Comparison of ENCODE assay signal across 1 cellular context in genomic region chr12:57134949-57135348, GRCh38.
TF ChIP-seq lines count a peak whose summit lies in the region.

No MANE protein-coding gene starts in this region.

TF ChIP-seq in H1, 55 proteins besides CTCF, POLR2A, EP300 and RAD21:
- TF ChIP-seq CHD7 (IDR thresholded peaks at IDR 0.05; ENCODE audit: insufficient replicate concordance, low read length) (no peak), EGR1 (IDR thresholded peaks at IDR 0.05; ENCODE audit: borderline replicate concordance, low read depth, low read length) (no peak), TAF1 (IDR thresholded peaks at IDR 0.05; ENCODE audit: low read depth, low read length) (no peak), NRF1 (IDR thresholded peaks at IDR 0.05; ENCODE audit: low read depth, low read length) (no peak)
